In the genomic region with DNA sequence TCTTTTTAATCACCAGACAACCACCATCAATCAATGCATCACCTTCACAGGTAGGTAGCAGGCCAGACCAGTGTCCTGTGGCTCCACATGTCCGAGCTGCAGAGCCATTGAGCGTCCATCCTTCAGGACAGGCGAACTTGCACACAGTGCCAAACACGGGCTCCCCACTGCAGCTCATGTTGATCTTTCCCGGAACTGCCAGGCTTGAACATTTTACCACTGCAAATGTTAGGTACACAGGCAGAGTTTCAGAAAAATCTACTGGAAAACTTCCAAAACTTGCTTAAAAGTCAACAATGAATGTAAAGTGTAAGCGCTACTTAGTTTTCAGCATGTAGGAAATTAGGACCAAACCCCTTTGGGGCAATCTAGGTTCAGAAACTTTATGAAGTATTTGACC, we compare ENCODE assay signal across 34 cellular contexts. TPM values are rescaled to one million over a fixed set of nuclear protein-coding genes. Genes with fewer than 3 reads are reported as not detected.
"Had no signal": no experiment of that assay in that cellular context is flagged by ENCODE, and none has a peak within 500 bp of the region (broad histone marks: within the 10 kb centered on the region; RNA-seq: fewer than 3 reads in every experiment).

No MANE protein-coding gene starts in this region.

- H3K27me3 Mint-ChIP-seq: brain had no signal

- H3K4me3 Mint-ChIP-seq: activated B cell treated with CpG ODN at 0.5 μM for 24 hours; activated CD4-positive, alpha-beta memory T cell treated with anti-CD3 and anti-CD28 coated beads, Interleukin-2, amount 10 ng/mL, durations not matched to agents 7 days and 5 days; activated CD4-positive, alpha-beta T cell treated with anti-CD3 and anti-CD28 coated beads, Interleukin-2, amount 10 ng/mL, durations not matched to agents 24 days and 14 days; activated naive CD4-positive, alpha-beta T cell treated with anti-CD3 and anti-CD28 coated beads for 36 hours; activated naive CD8-positive, alpha-beta T cell; activated T-helper 17 cell treated with anti-CD3 and anti-CD28 coated beads, Interleukin-2, amount 50 U/mL, for 72 hours; brain; T-helper 1 cell treated with Interleukin-12 subunit alpha and Interleukin-12 subunit beta and Interleukin-4 antibody, amounts not matched to agents 30 μg/mL and 1 μg/mL, for 36 hours had no signal

- H3K4me3 ChIP-seq: Peyer's patch had no signal

- H3K9me3 ChIP-seq: Peyer's patch had no signal

- ATAC-seq: activated T-helper 17 cell treated with anti-CD3 and anti-CD28 coated beads, Interleukin-2, amount 50 U/mL, for 72 hours had no signal

- DNase-seq: activated B cell treated with CpG ODN at 0.5 μM for 24 hours; activated CD4-positive, alpha-beta memory T cell treated with anti-CD3 and anti-CD28 coated beads, Interleukin-2, amount 10 ng/mL, durations not matched to agents 7 days and 5 days; activated CD4-positive, alpha-beta T cell treated with anti-CD3 and anti-CD28 coated beads for 1 hour; activated CD4-positive, alpha-beta T cell treated with anti-CD3 and anti-CD28 coated beads, Interleukin-2, amount 10 ng/mL, durations not matched to agents 24 days and 14 days; activated gamma-delta T cell; activated naive CD4-positive, alpha-beta T cell treated with anti-CD3 and anti-CD28 coated beads for 36 hours; activated T-cell treated with anti-CD3 and anti-CD28 coated beads for 4 hours; activated T-cell treated with anti-CD3 and anti-CD28 coated beads, Interleukin-2, amount 50 U/mL, for 48 hours; amygdala; Kasumi-1; KBM-7; NCI-H1048; NCI-H1417; NCI-H1694; NCI-H2029; NCI-H2107; NCI-H2171 treated with DMSO at 0.1 percent for 48 hours; NCI-H226; NCI-H526; NCI-H774; NK-92 treated with Interleukin-12 subunit alpha and Interleukin-12 subunit beta, amount 100 ng/mL, for 24 hours; OCI-M1; Peyer's patch; SHP77 treated with DMSO at 0.1 percent for 48 hours; T-helper 9 cell had no signal

- H3K27ac ChIP-seq: Peyer's patch had no signal

- H3K4me1 Mint-ChIP-seq: activated B cell treated with CpG ODN at 0.5 μM for 24 hours; activated CD4-positive, alpha-beta memory T cell treated with anti-CD3 and anti-CD28 coated beads, Interleukin-2, amount 10 ng/mL, durations not matched to agents 7 days and 5 days; activated T-helper 17 cell treated with anti-CD3 and anti-CD28 coated beads, Interleukin-2, amount 50 U/mL, for 72 hours; brain had no signal

- H3K36me3 Mint-ChIP-seq: activated naive CD8-positive, alpha-beta T cell; brain had no signal

- H3K27me3 ChIP-seq: Peyer's patch had no signal

- H3K27ac Mint-ChIP-seq: activated B cell treated with CpG ODN at 0.5 μM for 24 hours; activated CD4-positive, alpha-beta memory T cell treated with anti-CD3 and anti-CD28 coated beads, Interleukin-2, amount 10 ng/mL, durations not matched to agents 7 days and 5 days; activated CD4-positive, alpha-beta T cell treated with anti-CD3 and anti-CD28 coated beads, Interleukin-2, amount 10 ng/mL, durations not matched to agents 24 days and 14 days; activated naive CD4-positive, alpha-beta T cell treated with anti-CD3 and anti-CD28 coated beads for 36 hours; activated naive CD8-positive, alpha-beta T cell; activated T-helper 17 cell treated with anti-CD3 and anti-CD28 coated beads, Interleukin-2, amount 50 U/mL, for 72 hours; brain; T-helper 1 cell treated with Interleukin-12 subunit alpha and Interleukin-12 subunit beta and Interleukin-4 antibody, amounts not matched to agents 30 μg/mL and 1 μg/mL, for 36 hours had no signal

- H3K36me3 ChIP-seq: Peyer's patch had no signal

- H3K9me3 Mint-ChIP-seq: activated B cell treated with CpG ODN at 0.5 μM for 24 hours; activated CD4-positive, alpha-beta memory T cell treated with anti-CD3 and anti-CD28 coated beads, Interleukin-2, amount 10 ng/mL, durations not matched to agents 7 days and 5 days; activated CD4-positive, alpha-beta T cell treated with anti-CD3 and anti-CD28 coated beads, Interleukin-2, amount 10 ng/mL, durations not matched to agents 24 days and 14 days; activated naive CD4-positive, alpha-beta T cell treated with anti-CD3 and anti-CD28 coated beads for 36 hours; activated T-helper 17 cell treated with anti-CD3 and anti-CD28 coated beads, Interleukin-2, amount 50 U/mL, for 72 hours; brain; T-helper 1 cell treated with Interleukin-12 subunit alpha and Interleukin-12 subunit beta and Interleukin-4 antibody, amounts not matched to agents 30 μg/mL and 1 μg/mL, for 36 hours had no signal

- H3K4me1 ChIP-seq: Peyer's patch had no signal

RNA-seq across cellular contexts. Expression of a gene that starts 6.6 kb away (rescaled TPM):
- total RNA-seq: activated B cell treated with CpG ODN at 0.5 μM for 24 hours; activated CD4-positive, alpha-beta memory T cell treated with anti-CD3 and anti-CD28 coated beads, Interleukin-2, amount 10 ng/mL, durations not matched to agents 7 days and 5 days; activated CD4-positive, alpha-beta T cell treated with anti-CD3 and anti-CD28 coated beads, Interleukin-2, amount 10 ng/mL, durations not matched to agents 24 days and 14 days; activated CD8-positive, alpha-beta memory T cell treated with anti-CD3 and anti-CD28 coated beads for 36 hours; activated naive CD4-positive, alpha-beta T cell treated with anti-CD3 and anti-CD28 coated beads for 36 hours; activated T-helper 17 cell treated with anti-CD3 and anti-CD28 coated beads, Interleukin-2, amount 50 U/mL, for 72 hours; astrocyte; M059J; NCI-H460; SK-MEL-5 had no signal

RNA-seq across cellular contexts. Expression of a gene that starts 15.9 kb away (rescaled TPM):
- total RNA-seq: NCI-H460, SK-MEL-5 had no signal
